Comparison of ENCODE assay signal across 26 cellular contexts in the genomic region with DNA sequence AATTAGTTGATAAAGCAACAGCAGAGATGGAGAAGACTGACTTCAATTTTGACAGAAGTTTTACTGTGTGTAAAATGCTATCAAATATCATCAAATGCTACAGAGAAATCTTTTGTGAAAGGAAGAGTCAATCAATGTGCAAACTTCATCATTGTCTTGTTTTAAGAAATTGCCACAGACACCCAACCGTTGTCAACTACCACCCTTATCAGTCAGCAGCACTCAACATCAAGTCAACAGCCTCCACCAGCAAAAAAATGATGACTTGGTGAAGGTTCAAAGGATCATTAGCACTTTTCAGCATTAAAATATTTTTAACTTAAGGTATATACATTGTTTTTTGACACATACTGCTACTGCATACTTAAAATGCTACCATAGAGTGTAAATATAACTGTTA.
"Had no signal": no experiment of that assay in that cellular context is flagged by ENCODE, and none has a peak within 500 bp of the region (broad histone marks: within the 10 kb centered on the region; RNA-seq: fewer than 3 reads in every experiment).

No MANE protein-coding gene starts in this region.

- H3K4me3 ChIP-seq: SJSA1, SK-N-MC had no signal

- H3K27me3 ChIP-seq: SJSA1 had no signal

- H3K36me3 ChIP-seq: SJSA1 had no signal

- H3K9ac ChIP-seq: KMS-11 had no signal

- H3K9me3 ChIP-seq: SJSA1 had no signal

- H3K4me1 ChIP-seq: SJSA1 had no signal

- H3K4me2 ChIP-seq: KMS-11 had no signal

- FAIRE-seq: HepG2, RCC 7860 had no signal

- ATAC-seq: HepG2, T-cell had no signal

- DNase-seq: IMR-90; Kasumi-1; MM.1S; NCI-H1092 treated with DMSO at 0.1 percent for 48 hours; NCI-H1436; NCI-H187; NCI-H2029; NCI-H2081 treated with DMSO at 0.1 percent for 48 hours; NCI-H2171; NCI-H226; NCI-H446; NCI-H510A; NCI-H524 treated with DMSO at 0.1 percent for 48 hours; NCI-H69; NCI-H774; NK-92 treated with Interleukin-12 subunit alpha and Interleukin-12 subunit beta, amount 100 ng/mL, for 24 hours; Right ventricle myocardium superior; RPMI8226; SIG-M5; SW 1271; T-cell had no signal

- H3K27ac ChIP-seq: KMS-11, SJSA1, SK-N-MC had no signal
